In genomic region chr16:73023752-73024570, GRCh38 we compare ENCODE assay signal across 1 cellular context.
TF ChIP-seq lines count a peak whose summit lies in the region.

No MANE protein-coding gene starts in this region.

TF ChIP-seq in HepG2, 621 proteins besides CTCF, POLR2A, EP300 and RAD21 (continued from another document and continues in another):
- TF ChIP-seq, protein P1, sequence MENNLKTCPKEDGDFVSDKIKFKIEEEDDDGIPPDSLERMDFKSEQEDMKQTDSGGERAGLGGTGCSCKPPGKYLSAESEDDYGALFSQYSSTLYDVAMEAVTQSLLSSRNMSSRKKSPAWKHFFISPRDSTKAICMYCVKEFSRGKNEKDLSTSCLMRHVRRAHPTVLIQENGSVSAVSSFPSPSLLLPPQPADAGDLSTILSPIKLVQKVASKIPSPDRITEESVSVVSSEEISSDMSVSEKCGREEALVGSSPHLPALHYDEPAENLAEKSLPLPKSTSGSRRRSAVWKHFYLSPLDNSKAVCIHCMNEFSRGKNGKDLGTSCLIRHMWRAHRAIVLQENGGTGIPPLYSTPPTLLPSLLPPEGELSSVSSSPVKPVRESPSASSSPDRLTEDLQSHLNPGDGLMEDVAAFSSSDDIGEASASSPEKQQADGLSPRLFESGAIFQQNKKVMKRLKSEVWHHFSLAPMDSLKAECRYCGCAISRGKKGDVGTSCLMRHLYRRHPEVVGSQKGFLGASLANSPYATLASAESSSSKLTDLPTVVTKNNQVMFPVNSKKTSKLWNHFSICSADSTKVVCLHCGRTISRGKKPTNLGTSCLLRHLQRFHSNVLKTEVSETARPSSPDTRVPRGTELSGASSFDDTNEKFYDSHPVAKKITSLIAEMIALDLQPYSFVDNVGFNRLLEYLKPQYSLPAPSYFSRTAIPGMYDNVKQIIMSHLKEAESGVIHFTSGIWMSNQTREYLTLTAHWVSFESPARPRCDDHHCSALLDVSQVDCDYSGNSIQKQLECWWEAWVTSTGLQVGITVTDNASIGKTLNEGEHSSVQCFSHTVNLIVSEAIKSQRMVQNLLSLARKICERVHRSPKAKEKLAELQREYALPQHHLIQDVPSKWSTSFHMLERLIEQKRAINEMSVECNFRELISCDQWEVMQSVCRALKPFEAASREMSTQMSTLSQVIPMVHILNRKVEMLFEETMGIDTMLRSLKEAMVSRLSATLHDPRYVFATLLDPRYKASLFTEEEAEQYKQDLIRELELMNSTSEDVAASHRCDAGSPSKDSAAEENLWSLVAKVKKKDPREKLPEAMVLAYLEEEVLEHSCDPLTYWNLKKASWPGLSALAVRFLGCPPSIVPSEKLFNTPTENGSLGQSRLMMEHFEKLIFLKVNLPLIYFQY (CRISPR knock-in tag; IDR thresholded peaks at IDR 0.05; ENCODE audit: borderline replicate concordance), result no peak
- TF ChIP-seq ZNF124 (CRISPR knock-in tag; IDR thresholded peaks at IDR 0.05) (no peak), ZNF562 (CRISPR knock-in tag; IDR thresholded peaks at IDR 0.05; ENCODE audit: borderline replicate concordance) (no peak), ZNF563 (CRISPR knock-in tag; IDR thresholded peaks at IDR 0.05) (no peak), MBNL3 (CRISPR knock-in tag; conservative IDR thresholded peaks at IDR 0.05) (no peak), GPN1 (CRISPR knock-in tag; IDR thresholded peaks at IDR 0.05; ENCODE audit: borderline replicate concordance) (no peak), CCDC6 (CRISPR knock-in tag; IDR thresholded peaks at IDR 0.05) (no peak), RFXAP (CRISPR knock-in tag; IDR thresholded peaks at IDR 0.05; ENCODE audit: borderline replicate concordance) (no peak; the same call in 1 of the 2 replicates), CBX2 (IDR thresholded peaks at IDR 0.05; ENCODE audit: low read depth, low read length) (no peak), CBX2 (CRISPR knock-in tag; IDR thresholded peaks at IDR 0.05; ENCODE audit: low read depth) (no peak), CBX5 (CRISPR knock-in tag; IDR thresholded peaks at IDR 0.05; ENCODE audit: borderline replicate concordance) (no peak), ZSCAN12 (CRISPR knock-in tag; IDR thresholded peaks at IDR 0.05) (no peak), NFATC3 (CRISPR knock-in tag; IDR thresholded peaks at IDR 0.05) (no peak), ZBTB20 (CRISPR knock-in tag; IDR thresholded peaks at IDR 0.05; ENCODE audit: borderline replicate concordance, low read depth) (no peak), TCF7 (IDR thresholded peaks at IDR 0.05; ENCODE audit: low read depth) (no peak), ATF5 (CRISPR knock-in tag; IDR thresholded peaks at IDR 0.05; ENCODE audit: low read depth) (no peak), REST (IDR thresholded peaks at IDR 0.05; ENCODE audit: borderline replicate concordance in 1 of 2, low read depth in 1 of 2, low read length in 2 of 2) (no peak), ZSCAN31 (CRISPR knock-in tag; IDR thresholded peaks at IDR 0.05; ENCODE audit: low read depth) (no peak), RFX3 (CRISPR knock-in tag; IDR thresholded peaks at IDR 0.05) (no peak), ZNF841 (CRISPR knock-in tag; IDR thresholded peaks at IDR 0.05; ENCODE audit: borderline replicate concordance) (no peak), ZNF232 (CRISPR knock-in tag; IDR thresholded peaks at IDR 0.05; ENCODE audit: borderline replicate concordance) (no peak), TEF (CRISPR knock-in tag; IDR thresholded peaks at IDR 0.05) (no peak), PRPF4 (IDR thresholded peaks at IDR 0.05; ENCODE audit: low read depth, low read length, poor library complexity, severe bottlenecking) (no peak), ARNT2 (CRISPR knock-in tag; IDR thresholded peaks at IDR 0.05; ENCODE audit: low read depth) (peak; percentile 78; the same call in 1 of the 2 replicates), TCF12 (IDR thresholded peaks at IDR 0.05) (no peak), TCF12 (CRISPR knock-in tag; IDR thresholded peaks at IDR 0.05) (no peak), ZKSCAN1 (IDR thresholded peaks at IDR 0.05; ENCODE audit: low read length) (no peak), ZBTB7A (CRISPR knock-in tag; IDR thresholded peaks at IDR 0.05) (no peak), ZNF614 (CRISPR knock-in tag; IDR thresholded peaks at IDR 0.05; ENCODE audit: borderline replicate concordance) (0 out of 2 replicates have a peak, but pooled peaks have one; percentile 46), ZNF34 (CRISPR knock-in tag; IDR thresholded peaks at IDR 0.05; ENCODE audit: borderline replicate concordance) (no peak; the same call in 1 of the 2 replicates), ZNF432 (CRISPR knock-in tag; IDR thresholded peaks at IDR 0.05; ENCODE audit: borderline replicate concordance) (no peak), NR2F6 (IDR thresholded peaks at IDR 0.05) (no peak), NR2F6 (CRISPR knock-in tag; IDR thresholded peaks at IDR 0.05) (peak; percentile 28; the same call in 1 of the 2 replicates), ZNF652 (CRISPR knock-in tag; IDR thresholded peaks at IDR 0.05; ENCODE audit: borderline replicate concordance, low read depth) (no peak), JUNB (CRISPR knock-in tag; IDR thresholded peaks at IDR 0.05; ENCODE audit: borderline replicate concordance) (no peak), ZNF468 (CRISPR knock-in tag; IDR thresholded peaks at IDR 0.05) (no peak), ZNF382 (CRISPR knock-in tag; IDR thresholded peaks at IDR 0.05; ENCODE audit: borderline replicate concordance) (no peak), ZFP62 (CRISPR knock-in tag; IDR thresholded peaks at IDR 0.05) (no peak), SOX5 (CRISPR knock-in tag; IDR thresholded peaks at IDR 0.05; ENCODE audit: borderline replicate concordance) (peak; percentile 87)
- TF ChIP-seq, protein P2, sequence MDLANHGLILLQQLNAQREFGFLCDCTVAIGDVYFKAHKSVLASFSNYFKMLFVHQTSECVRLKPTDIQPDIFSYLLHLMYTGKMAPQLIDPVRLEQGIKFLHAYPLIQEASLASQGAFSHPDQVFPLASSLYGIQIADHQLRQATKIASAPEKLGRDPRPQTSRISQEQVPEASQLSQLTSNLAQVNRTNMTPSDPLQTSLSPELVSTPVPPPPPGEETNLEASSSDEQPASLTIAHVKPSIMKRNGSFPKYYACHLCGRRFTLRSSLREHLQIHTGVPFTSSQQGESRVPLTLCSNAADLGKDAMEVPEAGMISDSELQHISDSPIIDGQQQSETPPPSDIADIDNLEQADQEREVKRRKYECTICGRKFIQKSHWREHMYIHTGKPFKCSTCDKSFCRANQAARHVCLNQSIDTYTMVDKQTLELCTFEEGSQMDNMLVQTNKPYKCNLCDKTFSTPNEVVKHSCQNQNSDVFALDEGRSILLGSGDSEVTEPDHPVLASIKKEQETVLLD (CRISPR knock-in tag; IDR thresholded peaks at IDR 0.05; ENCODE audit: low read depth), result no peak
- TF ChIP-seq, protein P3, sequence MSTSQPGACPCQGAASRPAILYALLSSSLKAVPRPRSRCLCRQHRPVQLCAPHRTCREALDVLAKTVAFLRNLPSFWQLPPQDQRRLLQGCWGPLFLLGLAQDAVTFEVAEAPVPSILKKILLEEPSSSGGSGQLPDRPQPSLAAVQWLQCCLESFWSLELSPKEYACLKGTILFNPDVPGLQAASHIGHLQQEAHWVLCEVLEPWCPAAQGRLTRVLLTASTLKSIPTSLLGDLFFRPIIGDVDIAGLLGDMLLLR (CRISPR knock-in tag; IDR thresholded peaks at IDR 0.05), result no peak
- TF ChIP-seq, protein P4, sequence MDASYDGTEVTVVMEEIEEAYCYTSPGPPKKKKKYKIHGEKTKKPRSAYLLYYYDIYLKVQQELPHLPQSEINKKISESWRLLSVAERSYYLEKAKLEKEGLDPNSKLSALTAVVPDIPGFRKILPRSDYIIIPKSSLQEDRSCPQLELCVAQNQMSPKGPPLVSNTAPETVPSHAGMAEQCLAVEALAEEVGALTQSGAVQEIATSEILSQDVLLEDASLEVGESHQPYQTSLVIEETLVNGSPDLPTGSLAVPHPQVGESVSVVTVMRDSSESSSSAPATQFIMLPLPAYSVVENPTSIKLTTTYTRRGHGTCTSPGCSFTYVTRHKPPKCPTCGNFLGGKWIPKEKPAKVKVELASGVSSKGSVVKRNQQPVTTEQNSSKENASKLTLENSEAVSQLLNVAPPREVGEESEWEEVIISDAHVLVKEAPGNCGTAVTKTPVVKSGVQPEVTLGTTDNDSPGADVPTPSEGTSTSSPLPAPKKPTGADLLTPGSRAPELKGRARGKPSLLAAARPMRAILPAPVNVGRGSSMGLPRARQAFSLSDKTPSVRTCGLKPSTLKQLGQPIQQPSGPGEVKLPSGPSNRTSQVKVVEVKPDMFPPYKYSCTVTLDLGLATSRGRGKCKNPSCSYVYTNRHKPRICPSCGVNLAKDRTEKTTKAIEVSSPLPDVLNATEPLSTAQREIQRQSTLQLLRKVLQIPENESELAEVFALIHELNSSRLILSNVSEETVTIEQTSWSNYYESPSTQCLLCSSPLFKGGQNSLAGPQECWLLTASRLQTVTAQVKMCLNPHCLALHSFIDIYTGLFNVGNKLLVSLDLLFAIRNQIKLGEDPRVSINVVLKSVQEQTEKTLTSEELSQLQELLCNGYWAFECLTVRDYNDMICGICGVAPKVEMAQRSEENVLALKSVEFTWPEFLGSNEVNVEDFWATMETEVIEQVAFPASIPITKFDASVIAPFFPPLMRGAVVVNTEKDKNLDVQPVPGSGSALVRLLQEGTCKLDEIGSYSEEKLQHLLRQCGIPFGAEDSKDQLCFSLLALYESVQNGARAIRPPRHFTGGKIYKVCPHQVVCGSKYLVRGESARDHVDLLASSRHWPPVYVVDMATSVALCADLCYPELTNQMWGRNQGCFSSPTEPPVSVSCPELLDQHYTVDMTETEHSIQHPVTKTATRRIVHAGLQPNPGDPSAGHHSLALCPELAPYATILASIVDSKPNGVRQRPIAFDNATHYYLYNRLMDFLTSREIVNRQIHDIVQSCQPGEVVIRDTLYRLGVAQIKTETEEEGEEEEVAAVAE (CRISPR knock-in tag; IDR thresholded peaks at IDR 0.05; ENCODE audit: borderline replicate concordance), result no peak
- TF ChIP-seq, protein P5, sequence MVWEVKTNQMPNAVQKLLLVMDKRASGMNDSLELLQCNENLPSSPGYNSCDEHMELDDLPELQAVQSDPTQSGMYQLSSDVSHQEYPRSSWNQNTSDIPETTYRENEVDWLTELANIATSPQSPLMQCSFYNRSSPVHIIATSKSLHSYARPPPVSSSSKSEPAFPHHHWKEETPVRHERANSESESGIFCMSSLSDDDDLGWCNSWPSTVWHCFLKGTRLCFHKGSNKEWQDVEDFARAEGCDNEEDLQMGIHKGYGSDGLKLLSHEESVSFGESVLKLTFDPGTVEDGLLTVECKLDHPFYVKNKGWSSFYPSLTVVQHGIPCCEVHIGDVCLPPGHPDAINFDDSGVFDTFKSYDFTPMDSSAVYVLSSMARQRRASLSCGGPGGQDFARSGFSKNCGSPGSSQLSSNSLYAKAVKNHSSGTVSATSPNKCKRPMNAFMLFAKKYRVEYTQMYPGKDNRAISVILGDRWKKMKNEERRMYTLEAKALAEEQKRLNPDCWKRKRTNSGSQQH (CRISPR knock-in tag; IDR thresholded peaks at IDR 0.05; ENCODE audit: low read depth), result no peak
- TF ChIP-seq, protein P6, sequence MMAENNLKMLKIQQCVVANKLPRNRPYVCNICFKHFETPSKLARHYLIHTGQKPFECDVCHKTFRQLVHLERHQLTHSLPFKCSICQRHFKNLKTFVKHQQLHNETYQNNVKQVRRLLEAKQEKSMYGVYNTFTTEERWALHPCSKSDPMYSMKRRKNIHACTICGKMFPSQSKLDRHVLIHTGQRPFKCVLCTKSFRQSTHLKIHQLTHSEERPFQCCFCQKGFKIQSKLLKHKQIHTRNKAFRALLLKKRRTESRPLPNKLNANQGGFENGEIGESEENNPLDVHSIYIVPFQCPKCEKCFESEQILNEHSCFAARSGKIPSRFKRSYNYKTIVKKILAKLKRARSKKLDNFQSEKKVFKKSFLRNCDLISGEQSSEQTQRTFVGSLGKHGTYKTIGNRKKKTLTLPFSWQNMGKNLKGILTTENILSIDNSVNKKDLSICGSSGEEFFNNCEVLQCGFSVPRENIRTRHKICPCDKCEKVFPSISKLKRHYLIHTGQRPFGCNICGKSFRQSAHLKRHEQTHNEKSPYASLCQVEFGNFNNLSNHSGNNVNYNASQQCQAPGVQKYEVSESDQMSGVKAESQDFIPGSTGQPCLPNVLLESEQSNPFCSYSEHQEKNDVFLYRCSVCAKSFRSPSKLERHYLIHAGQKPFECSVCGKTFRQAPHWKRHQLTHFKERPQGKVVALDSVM (CRISPR knock-in tag; IDR thresholded peaks at IDR 0.05), result 0 out of 2 replicates have a peak, but pooled peaks have one; percentile 20
